ENCODE assay signal across 1 cellular context in the genomic region with DNA sequence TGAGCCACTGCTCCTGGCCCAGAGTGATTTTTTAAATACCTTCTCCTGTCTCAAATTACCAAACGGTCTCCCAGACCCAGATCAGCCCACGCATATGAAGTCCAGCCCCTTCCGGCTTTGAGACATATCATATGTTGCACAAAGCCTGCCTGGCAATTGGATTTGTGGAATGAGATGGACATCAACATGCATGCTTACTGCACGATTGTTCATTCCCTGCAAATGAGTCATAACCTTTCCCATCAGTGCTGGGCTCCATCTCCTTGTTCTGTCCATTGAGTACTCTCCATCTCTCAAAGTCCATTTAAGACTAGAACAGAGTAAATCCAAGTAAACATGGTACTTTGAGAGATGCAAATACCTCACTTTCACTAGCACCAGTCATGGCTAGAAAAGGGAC.
TF ChIP-seq lines count a peak whose summit lies in the region.

No MANE protein-coding gene starts in this region.

TF ChIP-seq in HepG2, 621 proteins besides CTCF, POLR2A, EP300 and RAD21 (continued from another document):
- TF ChIP-seq, protein P1, sequence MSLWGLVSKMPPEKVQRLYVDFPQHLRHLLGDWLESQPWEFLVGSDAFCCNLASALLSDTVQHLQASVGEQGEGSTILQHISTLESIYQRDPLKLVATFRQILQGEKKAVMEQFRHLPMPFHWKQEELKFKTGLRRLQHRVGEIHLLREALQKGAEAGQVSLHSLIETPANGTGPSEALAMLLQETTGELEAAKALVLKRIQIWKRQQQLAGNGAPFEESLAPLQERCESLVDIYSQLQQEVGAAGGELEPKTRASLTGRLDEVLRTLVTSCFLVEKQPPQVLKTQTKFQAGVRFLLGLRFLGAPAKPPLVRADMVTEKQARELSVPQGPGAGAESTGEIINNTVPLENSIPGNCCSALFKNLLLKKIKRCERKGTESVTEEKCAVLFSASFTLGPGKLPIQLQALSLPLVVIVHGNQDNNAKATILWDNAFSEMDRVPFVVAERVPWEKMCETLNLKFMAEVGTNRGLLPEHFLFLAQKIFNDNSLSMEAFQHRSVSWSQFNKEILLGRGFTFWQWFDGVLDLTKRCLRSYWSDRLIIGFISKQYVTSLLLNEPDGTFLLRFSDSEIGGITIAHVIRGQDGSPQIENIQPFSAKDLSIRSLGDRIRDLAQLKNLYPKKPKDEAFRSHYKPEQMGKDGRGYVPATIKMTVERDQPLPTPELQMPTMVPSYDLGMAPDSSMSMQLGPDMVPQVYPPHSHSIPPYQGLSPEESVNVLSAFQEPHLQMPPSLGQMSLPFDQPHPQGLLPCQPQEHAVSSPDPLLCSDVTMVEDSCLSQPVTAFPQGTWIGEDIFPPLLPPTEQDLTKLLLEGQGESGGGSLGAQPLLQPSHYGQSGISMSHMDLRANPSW (CRISPR knock-in tag; IDR thresholded peaks at IDR 0.05; ENCODE audit: borderline replicate concordance): no peak
